Comparison of ENCODE assay signal across 8 cellular contexts in genomic region chr20:38633577-38634093, GRCh38. TPM values are rescaled to one million over a fixed set of nuclear protein-coding genes. Genes with fewer than 3 reads are reported as not detected.
DNase-seq lines count a peak whose midpoint lies in the region; ATAC-seq lines count a peak whose summit lies in the region.

No MANE protein-coding gene starts in this region.

- ATAC-seq in GM21367 (IDR thresholded peaks at IDR 0.05; ENCODE audit: unreplicated experiment), result peak; percentile 53
- peak; percentile 85 for ATAC-seq in T-helper 17 cell
- ATAC-seq in GM21526 (IDR thresholded peaks at IDR 0.05; ENCODE audit: low FRiP score, unreplicated experiment), result no peak

- peaks cover 36% of the 10 kb centered on the region for H3K27me3 Mint-ChIP-seq in T-helper 17 cell

- no peaks in the 10 kb centered on the region for H4K20me1 ChIP-seq in BLaER1

- H3K4me3 ChIP-seq in BLaER1 (no peak overlapping the region), iPS DF 6.9 (ENCODE audit: low read length) (no peak overlapping the region)

- H3K27ac Mint-ChIP-seq in T-helper 17 cell, result no peak overlapping the region

- H3K36me3 ChIP-seq in BLaER1 (no peaks in the 10 kb centered on the region), iPS DF 6.9 (ENCODE audit: control insufficient read depth, insufficient read depth, low read length) (no peaks in the 10 kb centered on the region)

- DNase-seq in NCI-H187 (lab: John Stamatoyannopoulos, UW) (peak; percentile 41), T-helper 17 cell (peak; percentile 17 to 43 (median 29)), amniotic epithelial cell (ENCODE audit: low read depth) (peak; percentile 25), iPS DF 6.9 (ENCODE audit: low read depth, low spot score) (peak; percentile 47)
- DNase-seq in stimulated activated CD4-positive, alpha-beta T cell treated with anti-CD3 and anti-CD28 coated beads, Interleukin-1b, Interleukin-23, amount 100 ng/mL, for 4 hours (ENCODE audit: low read depth in 2 of 2), result peak; percentile 34 to 49

- H3K9me3 ChIP-seq in BLaER1 (no peaks in the 10 kb centered on the region), T-helper 17 cell (ENCODE audit: control insufficient read depth, low read length, poor library complexity, severe bottlenecking) (no peaks in the 10 kb centered on the region), iPS DF 6.9 (ENCODE audit: control insufficient read depth, insufficient read depth, low read length) (no peaks in the 10 kb centered on the region)

- H3K4me1 ChIP-seq in BLaER1 (peaks cover 11% of the 10 kb centered on the region), iPS DF 6.9 (ENCODE audit: control insufficient read depth, insufficient read depth, low read length) (no peaks in the 10 kb centered on the region)

- no peak overlapping the region for H3K9ac ChIP-seq in BLaER1

- H3K27ac ChIP-seq in BLaER1, result no peak overlapping the region
- H3K27ac ChIP-seq in iPS DF 6.9 (ENCODE audit: low read length), result no peak overlapping the region

- H3K36me3 Mint-ChIP-seq in T-helper 17 cell (ENCODE audit: low read depth), result peaks cover 2% of the 10 kb centered on the region

- H3K4me2 ChIP-seq in BLaER1, result peak overlapping the region; percentile 39; the same call in 1 of the 2 replicates

- peaks cover 12% of the 10 kb centered on the region for H3K4me1 Mint-ChIP-seq in T-helper 17 cell

- H3K4me3 Mint-ChIP-seq in T-helper 17 cell, result no peak overlapping the region

- H3K27me3 ChIP-seq in BLaER1, result no peaks in the 10 kb centered on the region
- H3K27me3 ChIP-seq in iPS DF 6.9 (ENCODE audit: control insufficient read depth, insufficient read depth, low read length), result no peaks in the 10 kb centered on the region

- no CpG with 5 or more reads among the region's 13 CpGs for WGBS in iPS DF 6.9 (ENCODE audit: insufficient coverage, insufficient read length)

RNA-seq across cellular contexts. Expression of gene ARHGAP40, which starts 32.0 kb away (rescaled TPM):
- not detected for total RNA-seq in T-helper 17 cell

RNA-seq across cellular contexts. Expression of gene ADIG, which starts 52.6 kb away (rescaled TPM):
- total RNA-seq in T-helper 17 cell, result not detected
